ENCODE assay signal across 21 cellular contexts in the genomic region with DNA sequence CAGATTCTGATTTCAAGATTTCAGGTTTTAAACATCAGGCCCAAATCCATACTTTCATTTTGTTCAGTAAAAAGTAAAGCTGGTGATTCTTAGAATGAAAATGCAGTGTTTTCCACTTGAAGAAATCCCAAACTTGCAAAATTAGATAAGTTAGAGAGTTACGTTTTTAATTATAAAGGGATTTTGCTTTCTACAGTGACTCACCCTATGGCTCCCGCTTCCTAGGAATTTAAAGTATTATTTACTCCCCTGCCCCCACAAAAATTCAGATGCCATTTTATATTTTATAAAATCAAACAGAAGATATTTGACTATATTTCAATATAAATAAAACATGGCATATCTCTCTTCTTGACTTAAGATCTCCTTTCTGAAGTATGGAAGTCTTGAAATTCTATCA.
"Had no signal": no experiment of that assay in that cellular context is flagged by ENCODE, and none has a peak within 500 bp of the region (broad histone marks: within the 10 kb centered on the region; RNA-seq: fewer than 3 reads in every experiment).

No MANE protein-coding gene starts in this region.

- H3K36me3 ChIP-seq: ascending aorta, left ventricle myocardium inferior, transverse colon, vagina had no signal

- DNase-seq: activated CD4-positive, alpha-beta T cell treated with anti-CD3 and anti-CD28 coated beads for 1 hour; activated CD4-positive, alpha-beta T cell treated with anti-CD3 and anti-CD28 coated beads, Interleukin-2, amount 50 U/mL, for 4 hours; activated naive CD4-positive, alpha-beta T cell; activated naive CD8-positive, alpha-beta T cell treated with anti-CD3 and anti-CD28 coated beads, Interleukin-2, amount 10 ng/mL, durations not matched to agents 7 days and 5 days; activated T-cell treated with anti-CD3 and anti-CD28 coated beads for 4 hours; dorsolateral prefrontal cortex; endodermal cell; left ventricle myocardium inferior; retina; stimulated activated naive CD8-positive, alpha-beta T cell treated with anti-CD3 and anti-CD28 coated beads, Interleukin-15, Interleukin-2, amounts not matched to agents 100 U/mL and 50 U/mL, for 24 hours; T-helper 1 cell; T1000; transverse colon had no signal

- H3K27ac Mint-ChIP-seq: activated naive CD8-positive, alpha-beta T cell treated with anti-CD3 and anti-CD28 coated beads, Interleukin-2, amount 10 ng/mL, durations not matched to agents 7 days and 5 days; endodermal cell; memory B cell; natural killer cell treated with Interleukin-12 subunit alpha and Interleukin-12 subunit beta and Interleukin-15 and Interleukin-18, amount 100 ng/mL, for 72 hours had no signal

- H3K9me3 Mint-ChIP-seq: activated naive CD8-positive, alpha-beta T cell treated with anti-CD3 and anti-CD28 coated beads, Interleukin-2, amount 10 ng/mL, durations not matched to agents 7 days and 5 days; endodermal cell; memory B cell; natural killer cell treated with Interleukin-12 subunit alpha and Interleukin-12 subunit beta and Interleukin-15 and Interleukin-18, amount 100 ng/mL, for 72 hours had no signal

- H3K4me1 Mint-ChIP-seq: activated naive CD8-positive, alpha-beta T cell treated with anti-CD3 and anti-CD28 coated beads, Interleukin-2, amount 10 ng/mL, durations not matched to agents 7 days and 5 days; memory B cell had no signal

- H3K4me3 ChIP-seq: ascending aorta, dorsolateral prefrontal cortex, hepatocyte, left ventricle myocardium inferior, skin epidermis, transverse colon, vagina had no signal

- H3K9me3 ChIP-seq: ascending aorta, left ventricle myocardium inferior, transverse colon, vagina had no signal

- H3K36me3 Mint-ChIP-seq: activated naive CD8-positive, alpha-beta T cell treated with anti-CD3 and anti-CD28 coated beads, Interleukin-2, amount 10 ng/mL, durations not matched to agents 7 days and 5 days; memory B cell; natural killer cell treated with Interleukin-12 subunit alpha and Interleukin-12 subunit beta and Interleukin-15 and Interleukin-18, amount 100 ng/mL, for 72 hours had no signal

- H3K27ac ChIP-seq: ascending aorta, dorsolateral prefrontal cortex, hepatocyte, left ventricle myocardium inferior, parathyroid adenoma, transverse colon, vagina, VCaP had no signal

- ATAC-seq: natural killer cell treated with Interleukin-12 subunit alpha and Interleukin-12 subunit beta and Interleukin-15 and Interleukin-18, amount 100 ng/mL, for 72 hours; stimulated activated naive CD8-positive, alpha-beta T cell treated with anti-CD3 and anti-CD28 coated beads, Interleukin-15, Interleukin-2, amounts not matched to agents 100 U/mL and 50 U/mL, for 24 hours had no signal

- H3K4me3 Mint-ChIP-seq: activated naive CD8-positive, alpha-beta T cell treated with anti-CD3 and anti-CD28 coated beads, Interleukin-2, amount 10 ng/mL, durations not matched to agents 7 days and 5 days; endodermal cell; memory B cell; natural killer cell treated with Interleukin-12 subunit alpha and Interleukin-12 subunit beta and Interleukin-15 and Interleukin-18, amount 100 ng/mL, for 72 hours had no signal

- H3K9ac ChIP-seq: parathyroid adenoma had no signal
